1 cellular context compared by ENCODE assay signal in the genomic region with DNA sequence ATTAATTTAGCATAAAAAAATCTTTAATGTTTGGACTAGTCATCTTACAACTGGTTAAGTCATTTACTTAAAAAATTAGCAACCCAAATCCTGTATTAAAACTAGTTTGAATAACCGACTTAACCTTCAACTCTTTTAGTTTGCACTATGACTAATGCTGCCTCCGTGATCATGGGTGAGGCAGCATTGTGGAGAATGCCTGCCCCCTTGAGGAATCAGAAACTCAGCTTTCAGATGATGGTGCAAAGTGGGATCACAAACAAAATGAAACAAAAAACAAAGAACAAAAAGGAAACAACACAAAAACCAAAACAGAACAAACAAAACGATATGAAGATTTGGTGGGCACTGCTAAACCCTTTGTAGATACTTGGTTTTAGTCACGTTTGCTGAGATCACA.
TF ChIP-seq lines count a peak whose summit lies in the region.

No MANE protein-coding gene starts in this region.

TF ChIP-seq in GM23338, 12 proteins besides CTCF, POLR2A, EP300 and RAD21 (continued from another document):
- TF ChIP-seq, protein P1, sequence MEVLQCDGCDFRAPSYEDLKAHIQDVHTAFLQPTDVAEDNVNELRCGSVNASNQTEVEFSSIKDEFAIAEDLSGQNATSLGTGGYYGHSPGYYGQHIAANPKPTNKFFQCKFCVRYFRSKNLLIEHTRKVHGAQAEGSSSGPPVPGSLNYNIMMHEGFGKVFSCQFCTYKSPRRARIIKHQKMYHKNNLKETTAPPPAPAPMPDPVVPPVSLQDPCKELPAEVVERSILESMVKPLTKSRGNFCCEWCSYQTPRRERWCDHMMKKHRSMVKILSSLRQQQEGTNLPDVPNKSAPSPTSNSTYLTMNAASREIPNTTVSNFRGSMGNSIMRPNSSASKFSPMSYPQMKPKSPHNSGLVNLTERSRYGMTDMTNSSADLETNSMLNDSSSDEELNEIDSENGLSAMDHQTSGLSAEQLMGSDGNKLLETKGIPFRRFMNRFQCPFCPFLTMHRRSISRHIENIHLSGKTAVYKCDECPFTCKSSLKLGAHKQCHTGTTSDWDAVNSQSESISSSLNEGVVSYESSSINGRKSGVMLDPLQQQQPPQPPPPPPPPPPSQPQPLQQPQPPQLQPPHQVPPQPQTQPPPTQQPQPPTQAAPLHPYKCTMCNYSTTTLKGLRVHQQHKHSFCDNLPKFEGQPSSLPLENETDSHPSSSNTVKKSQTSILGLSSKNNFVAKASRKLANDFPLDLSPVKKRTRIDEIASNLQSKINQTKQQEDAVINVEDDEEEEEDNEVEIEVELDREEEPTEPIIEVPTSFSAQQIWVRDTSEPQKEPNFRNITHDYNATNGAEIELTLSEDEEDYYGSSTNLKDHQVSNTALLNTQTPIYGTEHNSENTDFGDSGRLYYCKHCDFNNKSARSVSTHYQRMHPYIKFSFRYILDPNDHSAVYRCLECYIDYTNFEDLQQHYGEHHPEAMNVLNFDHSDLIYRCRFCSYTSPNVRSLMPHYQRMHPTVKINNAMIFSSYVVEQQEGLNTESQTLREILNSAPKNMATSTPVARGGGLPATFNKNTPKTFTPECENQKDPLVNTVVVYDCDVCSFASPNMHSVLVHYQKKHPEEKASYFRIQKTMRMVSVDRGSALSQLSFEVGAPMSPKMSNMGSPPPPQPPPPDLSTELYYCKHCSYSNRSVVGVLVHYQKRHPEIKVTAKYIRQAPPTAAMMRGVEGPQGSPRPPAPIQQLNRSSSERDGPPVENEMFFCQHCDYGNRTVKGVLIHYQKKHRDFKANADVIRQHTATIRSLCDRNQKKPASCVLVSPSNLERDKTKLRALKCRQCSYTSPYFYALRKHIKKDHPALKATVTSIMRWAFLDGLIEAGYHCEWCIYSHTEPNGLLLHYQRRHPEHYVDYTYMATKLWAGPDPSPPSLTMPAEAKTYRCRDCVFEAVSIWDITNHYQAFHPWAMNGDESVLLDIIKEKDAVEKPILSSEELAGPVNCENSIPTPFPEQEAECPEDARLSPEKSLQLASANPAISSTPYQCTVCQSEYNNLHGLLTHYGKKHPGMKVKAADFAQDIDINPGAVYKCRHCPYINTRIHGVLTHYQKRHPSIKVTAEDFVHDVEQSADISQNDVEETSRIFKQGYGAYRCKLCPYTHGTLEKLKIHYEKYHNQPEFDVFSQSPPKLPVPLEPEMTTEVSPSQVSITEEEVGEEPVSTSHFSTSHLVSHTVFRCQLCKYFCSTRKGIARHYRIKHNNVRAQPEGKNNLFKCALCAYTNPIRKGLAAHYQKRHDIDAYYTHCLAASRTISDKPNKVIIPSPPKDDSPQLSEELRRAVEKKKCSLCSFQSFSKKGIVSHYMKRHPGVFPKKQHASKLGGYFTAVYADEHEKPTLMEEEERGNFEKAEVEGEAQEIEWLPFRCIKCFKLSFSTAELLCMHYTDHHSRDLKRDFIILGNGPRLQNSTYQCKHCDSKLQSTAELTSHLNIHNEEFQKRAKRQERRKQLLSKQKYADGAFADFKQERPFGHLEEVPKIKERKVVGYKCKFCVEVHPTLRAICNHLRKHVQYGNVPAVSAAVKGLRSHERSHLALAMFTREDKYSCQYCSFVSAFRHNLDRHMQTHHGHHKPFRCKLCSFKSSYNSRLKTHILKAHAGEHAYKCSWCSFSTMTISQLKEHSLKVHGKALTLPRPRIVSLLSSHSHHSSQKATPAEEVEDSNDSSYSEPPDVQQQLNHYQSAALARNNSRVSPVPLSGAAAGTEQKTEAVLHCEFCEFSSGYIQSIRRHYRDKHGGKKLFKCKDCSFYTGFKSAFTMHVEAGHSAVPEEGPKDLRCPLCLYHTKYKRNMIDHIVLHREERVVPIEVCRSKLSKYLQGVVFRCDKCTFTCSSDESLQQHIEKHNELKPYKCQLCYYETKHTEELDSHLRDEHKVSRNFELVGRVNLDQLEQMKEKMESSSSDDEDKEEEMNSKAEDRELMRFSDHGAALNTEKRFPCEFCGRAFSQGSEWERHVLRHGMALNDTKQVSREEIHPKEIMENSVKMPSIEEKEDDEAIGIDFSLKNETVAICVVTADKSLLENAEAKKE (CRISPR knock-in tag; IDR thresholded peaks at IDR 0.05) = no peak
- TF ChIP-seq NANOG (IDR thresholded peaks at IDR 0.05; ENCODE audit: borderline replicate concordance) = no peak
- TF ChIP-seq EZH2 (IDR thresholded peaks at IDR 0.05; ENCODE audit: low read depth, unreplicated experiment) = no peak
- no peak for TF ChIP-seq JUNB (IDR thresholded peaks at IDR 0.05; ENCODE audit: unreplicated experiment)
- no peak for TF ChIP-seq ZNF114 (CRISPR knock-in tag; IDR thresholded peaks at IDR 0.05)
TF ChIP-seq in GM23338: peak in this region for 0.
